ENCODE assay signal across 1 cellular context in the genomic region with DNA sequence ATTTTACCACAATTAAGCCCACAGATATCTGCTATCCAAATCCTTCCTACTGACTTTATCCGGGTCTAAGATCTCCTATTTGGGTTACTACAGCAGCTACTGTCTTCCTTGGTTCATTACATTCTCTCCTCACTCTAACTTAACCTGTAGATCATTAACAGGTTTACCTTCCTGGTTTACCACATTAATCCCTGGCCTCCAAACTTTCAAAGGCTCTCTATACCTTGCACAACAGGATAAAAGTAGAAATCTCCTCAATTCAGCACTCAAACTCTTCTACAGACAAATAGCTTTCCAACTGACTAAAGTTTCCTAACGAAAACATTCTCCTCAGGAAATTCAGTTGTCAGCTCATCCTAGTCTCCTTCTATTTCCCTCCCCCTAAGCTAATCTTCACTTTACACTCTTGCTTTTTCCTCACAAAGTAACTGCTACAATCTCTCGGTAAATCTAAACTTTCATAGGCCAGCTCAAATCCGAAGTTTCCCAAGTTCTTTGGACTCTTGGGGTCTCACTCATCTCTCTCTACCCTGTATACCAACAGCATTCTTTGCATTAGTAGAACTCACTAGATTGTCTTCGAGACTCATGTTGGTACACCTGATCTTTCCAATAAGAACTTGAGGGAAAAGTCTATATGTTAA.
TF ChIP-seq lines count a peak whose summit lies in the region.

No MANE protein-coding gene starts in this region.

TF ChIP-seq in K562, 482 proteins besides CTCF, POLR2A, EP300 and RAD21:
- TF ChIP-seq PHF8 (IDR thresholded peaks at IDR 0.05; ENCODE audit: borderline replicate concordance, low read length) = no peak
- TF ChIP-seq, protein P1, sequence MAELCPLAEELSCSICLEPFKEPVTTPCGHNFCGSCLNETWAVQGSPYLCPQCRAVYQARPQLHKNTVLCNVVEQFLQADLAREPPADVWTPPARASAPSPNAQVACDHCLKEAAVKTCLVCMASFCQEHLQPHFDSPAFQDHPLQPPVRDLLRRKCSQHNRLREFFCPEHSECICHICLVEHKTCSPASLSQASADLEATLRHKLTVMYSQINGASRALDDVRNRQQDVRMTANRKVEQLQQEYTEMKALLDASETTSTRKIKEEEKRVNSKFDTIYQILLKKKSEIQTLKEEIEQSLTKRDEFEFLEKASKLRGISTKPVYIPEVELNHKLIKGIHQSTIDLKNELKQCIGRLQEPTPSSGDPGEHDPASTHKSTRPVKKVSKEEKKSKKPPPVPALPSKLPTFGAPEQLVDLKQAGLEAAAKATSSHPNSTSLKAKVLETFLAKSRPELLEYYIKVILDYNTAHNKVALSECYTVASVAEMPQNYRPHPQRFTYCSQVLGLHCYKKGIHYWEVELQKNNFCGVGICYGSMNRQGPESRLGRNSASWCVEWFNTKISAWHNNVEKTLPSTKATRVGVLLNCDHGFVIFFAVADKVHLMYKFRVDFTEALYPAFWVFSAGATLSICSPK (IDR thresholded peaks at IDR 0.05; ENCODE audit: borderline replicate concordance) = 0 out of 2 replicates have a peak, but pooled peaks have one; percentile 24
- TF ChIP-seq, protein P2, sequence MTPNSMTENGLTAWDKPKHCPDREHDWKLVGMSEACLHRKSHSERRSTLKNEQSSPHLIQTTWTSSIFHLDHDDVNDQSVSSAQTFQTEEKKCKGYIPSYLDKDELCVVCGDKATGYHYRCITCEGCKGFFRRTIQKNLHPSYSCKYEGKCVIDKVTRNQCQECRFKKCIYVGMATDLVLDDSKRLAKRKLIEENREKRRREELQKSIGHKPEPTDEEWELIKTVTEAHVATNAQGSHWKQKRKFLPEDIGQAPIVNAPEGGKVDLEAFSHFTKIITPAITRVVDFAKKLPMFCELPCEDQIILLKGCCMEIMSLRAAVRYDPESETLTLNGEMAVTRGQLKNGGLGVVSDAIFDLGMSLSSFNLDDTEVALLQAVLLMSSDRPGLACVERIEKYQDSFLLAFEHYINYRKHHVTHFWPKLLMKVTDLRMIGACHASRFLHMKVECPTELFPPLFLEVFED (CRISPR knock-in tag; conservative IDR thresholded peaks at IDR 0.05) = no peak
- no peak for TF ChIP-seq ZNF174 (CRISPR knock-in tag; IDR thresholded peaks at IDR 0.05)
- no peak for TF ChIP-seq MCM3 (IDR thresholded peaks at IDR 0.05)
- 0 out of 2 replicates have a peak, but pooled peaks have one; percentile 39 for TF ChIP-seq SMARCA4 (IDR thresholded peaks at IDR 0.05)
- TF ChIP-seq RFX1 (IDR thresholded peaks at IDR 0.05) = no peak
- no peak for TF ChIP-seq KAT2B (IDR thresholded peaks at IDR 0.05; ENCODE audit: low read depth, low read length)
- TF ChIP-seq FOXA3 (CRISPR knock-in tag; conservative IDR thresholded peaks at IDR 0.05 in 1 of 2, IDR thresholded peaks at IDR 0.05 in 1 of 2) = no peak
- no peak for TF ChIP-seq ZNF121 (CRISPR knock-in tag; conservative IDR thresholded peaks at IDR 0.05)
- TF ChIP-seq PTRF (tag; IDR thresholded peaks at IDR 0.05) = no peak
- TF ChIP-seq, protein P3, sequence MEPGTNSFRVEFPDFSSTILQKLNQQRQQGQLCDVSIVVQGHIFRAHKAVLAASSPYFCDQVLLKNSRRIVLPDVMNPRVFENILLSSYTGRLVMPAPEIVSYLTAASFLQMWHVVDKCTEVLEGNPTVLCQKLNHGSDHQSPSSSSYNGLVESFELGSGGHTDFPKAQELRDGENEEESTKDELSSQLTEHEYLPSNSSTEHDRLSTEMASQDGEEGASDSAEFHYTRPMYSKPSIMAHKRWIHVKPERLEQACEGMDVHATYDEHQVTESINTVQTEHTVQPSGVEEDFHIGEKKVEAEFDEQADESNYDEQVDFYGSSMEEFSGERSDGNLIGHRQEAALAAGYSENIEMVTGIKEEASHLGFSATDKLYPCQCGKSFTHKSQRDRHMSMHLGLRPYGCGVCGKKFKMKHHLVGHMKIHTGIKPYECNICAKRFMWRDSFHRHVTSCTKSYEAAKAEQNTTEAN (CRISPR knock-in tag; IDR thresholded peaks at IDR 0.05) = no peak
- TF ChIP-seq, protein P4, sequence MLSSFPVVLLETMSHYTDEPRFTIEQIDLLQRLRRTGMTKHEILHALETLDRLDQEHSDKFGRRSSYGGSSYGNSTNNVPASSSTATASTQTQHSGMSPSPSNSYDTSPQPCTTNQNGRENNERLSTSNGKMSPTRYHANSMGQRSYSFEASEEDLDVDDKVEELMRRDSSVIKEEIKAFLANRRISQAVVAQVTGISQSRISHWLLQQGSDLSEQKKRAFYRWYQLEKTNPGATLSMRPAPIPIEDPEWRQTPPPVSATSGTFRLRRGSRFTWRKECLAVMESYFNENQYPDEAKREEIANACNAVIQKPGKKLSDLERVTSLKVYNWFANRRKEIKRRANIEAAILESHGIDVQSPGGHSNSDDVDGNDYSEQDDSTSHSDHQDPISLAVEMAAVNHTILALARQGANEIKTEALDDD (IDR thresholded peaks at IDR 0.05) = peak; percentile 65
- no peak for TF ChIP-seq PYGO2 (tag; IDR thresholded peaks at IDR 0.05)
- TF ChIP-seq ZNF133 (CRISPR knock-in tag; IDR thresholded peaks at IDR 0.05) = no peak
- no peak for TF ChIP-seq L3MBTL2 (IDR thresholded peaks at IDR 0.05)
